1 cellular context compared by ENCODE assay signal in the genomic region with DNA sequence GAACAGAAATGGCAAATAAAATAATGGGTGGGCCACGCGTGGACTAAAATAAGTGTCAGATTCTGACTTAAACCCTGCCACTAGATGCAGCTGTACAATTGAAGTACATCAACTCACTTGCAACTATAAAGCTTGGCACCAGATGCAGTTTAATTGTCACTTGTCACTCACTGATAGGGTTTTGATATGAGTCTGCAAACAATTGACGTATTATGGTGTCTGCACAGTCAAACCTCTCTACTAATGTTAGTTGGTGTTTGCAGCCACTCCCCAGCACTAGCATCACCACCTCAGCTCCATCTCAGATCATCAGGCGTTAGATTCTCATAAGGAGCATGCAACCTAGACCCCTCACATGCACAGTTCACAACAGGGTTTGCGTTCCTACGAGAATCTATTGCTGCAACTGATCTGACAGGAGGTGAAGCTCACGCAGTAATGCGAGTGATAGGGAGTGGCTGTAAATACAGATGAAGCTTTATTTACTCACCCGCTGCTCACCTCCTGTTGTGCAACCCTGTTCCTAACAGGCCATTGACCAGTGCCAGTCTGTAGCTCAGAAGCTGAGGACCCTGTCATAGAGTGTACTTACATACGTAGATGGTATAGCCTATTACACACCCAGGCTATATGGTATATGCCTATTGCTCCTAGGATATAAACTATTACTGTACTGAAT.
TF ChIP-seq lines count a peak whose summit lies in the region.

No MANE protein-coding gene starts in this region.

TF ChIP-seq in HepG2, 621 proteins besides CTCF, POLR2A, EP300 and RAD21 (continued from another document and continues in another):
- TF ChIP-seq, protein P1, sequence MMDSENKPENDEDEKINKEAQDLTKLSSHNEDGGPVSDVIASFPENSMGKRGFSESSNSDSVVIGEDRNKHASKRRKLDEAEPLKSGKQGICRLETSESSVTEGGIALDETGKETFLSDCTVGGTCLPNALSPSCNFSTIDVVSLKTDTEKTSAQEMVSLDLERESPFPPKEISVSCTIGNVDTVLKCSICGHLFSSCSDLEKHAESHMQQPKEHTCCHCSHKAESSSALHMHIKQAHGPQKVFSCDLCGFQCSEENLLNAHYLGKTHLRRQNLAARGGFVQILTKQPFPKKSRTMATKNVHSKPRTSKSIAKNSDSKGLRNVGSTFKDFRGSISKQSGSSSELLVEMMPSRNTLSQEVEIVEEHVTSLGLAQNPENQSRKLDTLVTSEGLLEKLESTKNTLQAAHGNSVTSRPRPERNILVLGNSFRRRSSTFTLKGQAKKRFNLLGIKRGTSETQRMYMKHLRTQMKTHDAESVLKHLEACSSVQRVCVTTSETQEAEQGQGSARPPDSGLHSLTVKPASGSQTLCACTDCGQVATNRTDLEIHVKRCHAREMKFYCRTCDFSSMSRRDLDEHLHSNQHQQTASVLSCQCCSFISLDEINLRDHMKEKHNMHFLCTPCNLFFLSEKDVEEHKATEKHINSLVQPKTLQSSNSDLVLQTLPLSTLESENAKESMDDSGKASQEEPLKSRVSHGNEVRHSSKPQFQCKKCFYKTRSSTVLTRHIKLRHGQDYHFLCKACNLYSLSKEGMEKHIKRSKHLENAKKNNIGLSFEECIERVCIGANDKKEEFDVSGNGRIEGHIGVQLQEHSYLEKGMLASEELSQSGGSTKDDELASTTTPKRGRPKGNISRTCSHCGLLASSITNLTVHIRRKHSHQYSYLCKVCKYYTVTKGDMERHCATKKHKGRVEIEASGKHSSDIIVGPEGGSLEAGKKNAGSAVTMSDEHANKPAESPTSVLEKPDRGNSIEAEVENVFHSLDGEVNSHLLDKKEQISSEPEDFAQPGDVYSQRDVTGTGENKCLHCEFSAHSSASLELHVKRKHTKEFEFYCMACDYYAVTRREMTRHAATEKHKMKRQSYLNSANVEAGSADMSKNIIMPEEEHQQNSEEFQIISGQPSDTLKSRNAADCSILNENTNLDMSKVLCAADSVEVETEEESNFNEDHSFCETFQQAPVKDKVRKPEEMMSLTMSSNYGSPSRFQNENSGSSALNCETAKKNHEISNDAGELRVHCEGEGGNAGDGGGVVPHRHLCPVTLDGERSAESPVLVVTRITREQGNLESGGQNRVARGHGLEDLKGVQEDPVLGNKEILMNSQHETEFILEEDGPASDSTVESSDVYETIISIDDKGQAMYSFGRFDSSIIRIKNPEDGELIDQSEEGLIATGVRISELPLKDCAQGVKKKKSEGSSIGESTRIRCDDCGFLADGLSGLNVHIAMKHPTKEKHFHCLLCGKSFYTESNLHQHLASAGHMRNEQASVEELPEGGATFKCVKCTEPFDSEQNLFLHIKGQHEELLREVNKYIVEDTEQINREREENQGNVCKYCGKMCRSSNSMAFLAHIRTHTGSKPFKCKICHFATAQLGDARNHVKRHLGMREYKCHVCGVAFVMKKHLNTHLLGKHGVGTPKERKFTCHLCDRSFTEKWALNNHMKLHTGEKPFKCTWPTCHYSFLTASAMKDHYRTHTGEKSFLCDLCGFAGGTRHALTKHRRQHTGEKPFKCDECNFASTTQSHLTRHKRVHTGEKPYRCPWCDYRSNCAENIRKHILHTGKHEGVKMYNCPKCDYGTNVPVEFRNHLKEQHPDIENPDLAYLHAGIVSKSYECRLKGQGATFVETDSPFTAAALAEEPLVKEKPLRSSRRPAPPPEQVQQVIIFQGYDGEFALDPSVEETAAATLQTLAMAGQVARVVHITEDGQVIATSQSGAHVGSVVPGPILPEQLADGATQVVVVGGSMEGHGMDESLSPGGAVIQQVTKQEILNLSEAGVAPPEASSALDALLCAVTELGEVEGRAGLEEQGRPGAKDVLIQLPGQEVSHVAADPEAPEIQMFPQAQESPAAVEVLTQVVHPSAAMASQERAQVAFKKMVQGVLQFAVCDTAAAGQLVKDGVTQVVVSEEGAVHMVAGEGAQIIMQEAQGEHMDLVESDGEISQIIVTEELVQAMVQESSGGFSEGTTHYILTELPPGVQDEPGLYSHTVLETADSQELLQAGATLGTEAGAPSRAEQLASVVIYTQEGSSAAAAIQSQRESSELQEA (CRISPR knock-in tag; IDR thresholded peaks at IDR 0.05; ENCODE audit: not compliant biosample characterization): no peak
- TF ChIP-seq ESRRA (CRISPR knock-in tag; IDR thresholded peaks at IDR 0.05; ENCODE audit: low read depth) (no peak), NFRKB (IDR thresholded peaks at IDR 0.05) (no peak), ZNF792 (CRISPR knock-in tag; IDR thresholded peaks at IDR 0.05) (peak; percentile 88; the same call in 1 of the 2 replicates), ARID2 (CRISPR knock-in tag; IDR thresholded peaks at IDR 0.05; ENCODE audit: borderline replicate concordance) (no peak), ZNF530 (CRISPR knock-in tag; IDR thresholded peaks at IDR 0.05; ENCODE audit: low read depth) (no peak), ZNF263 (CRISPR knock-in tag; IDR thresholded peaks at IDR 0.05) (no peak), HMGA1 (CRISPR knock-in tag; conservative IDR thresholded peaks at IDR 0.05) (no peak), KLF9 (CRISPR knock-in tag; IDR thresholded peaks at IDR 0.05; ENCODE audit: low read depth) (no peak), DR1 (CRISPR knock-in tag; IDR thresholded peaks at IDR 0.05) (no peak), NKX3-1 (CRISPR knock-in tag; IDR thresholded peaks at IDR 0.05) (no peak), SP140L (CRISPR knock-in tag; IDR thresholded peaks at IDR 0.05; ENCODE audit: borderline replicate concordance) (no peak), MATR3 (CRISPR knock-in tag; IDR thresholded peaks at IDR 0.05) (no peak), ZNF501 (CRISPR knock-in tag; IDR thresholded peaks at IDR 0.05) (0 out of 2 replicates have a peak, but pooled peaks have one; percentile 29), HOXA5 (CRISPR knock-in tag; IDR thresholded peaks at IDR 0.05) (0 out of 2 replicates have a peak, but pooled peaks have one; percentile 83), ZNF264 (CRISPR knock-in tag; IDR thresholded peaks at IDR 0.05) (peak; percentile 71; the same call in 1 of the 2 replicates), HNRNPK (IDR thresholded peaks at IDR 0.05; ENCODE audit: low read depth, low read length, poor library complexity, severe bottlenecking) (no peak), EEA1 (CRISPR knock-in tag; IDR thresholded peaks at IDR 0.05; ENCODE audit: borderline replicate concordance) (no peak), IKZF1 (IDR thresholded peaks at IDR 0.05) (no peak), SIX1 (CRISPR knock-in tag; IDR thresholded peaks at IDR 0.05; ENCODE audit: borderline replicate concordance) (peak; percentile 35; the same call in 1 of the 2 replicates), NFKB2 (CRISPR knock-in tag; IDR thresholded peaks at IDR 0.05; ENCODE audit: borderline replicate concordance) (no peak), ZNF773 (CRISPR knock-in tag; IDR thresholded peaks at IDR 0.05; ENCODE audit: borderline replicate concordance) (no peak), ZNF678 (CRISPR knock-in tag; IDR thresholded peaks at IDR 0.05) (no peak), AGO2 (optimal IDR thresholded peaks at IDR 0.05; ENCODE audit: low read depth, low read length) (no peak), NRL (CRISPR knock-in tag; IDR thresholded peaks at IDR 0.05; ENCODE audit: borderline replicate concordance) (no peak), REXO4 (CRISPR knock-in tag; IDR thresholded peaks at IDR 0.05; ENCODE audit: borderline replicate concordance) (no peak), ZNF101 (CRISPR knock-in tag; IDR thresholded peaks at IDR 0.05; ENCODE audit: borderline replicate concordance, low read depth) (no peak), REL (CRISPR knock-in tag; conservative IDR thresholded peaks at IDR 0.05) (no peak), ZSCAN9 (CRISPR knock-in tag; IDR thresholded peaks at IDR 0.05; ENCODE audit: borderline replicate concordance) (0 out of 2 replicates have a peak, but pooled peaks have one; percentile 26), ZNF713 (CRISPR knock-in tag; IDR thresholded peaks at IDR 0.05) (no peak), TEAD2 (CRISPR knock-in tag; IDR thresholded peaks at IDR 0.05) (no peak), ZNF224 (CRISPR knock-in tag; IDR thresholded peaks at IDR 0.05) (no peak), GATAD2A (CRISPR knock-in tag; IDR thresholded peaks at IDR 0.05) (peak; percentile 95), ZNF24 (IDR thresholded peaks at IDR 0.05) (no peak)
- TF ChIP-seq, protein P2, sequence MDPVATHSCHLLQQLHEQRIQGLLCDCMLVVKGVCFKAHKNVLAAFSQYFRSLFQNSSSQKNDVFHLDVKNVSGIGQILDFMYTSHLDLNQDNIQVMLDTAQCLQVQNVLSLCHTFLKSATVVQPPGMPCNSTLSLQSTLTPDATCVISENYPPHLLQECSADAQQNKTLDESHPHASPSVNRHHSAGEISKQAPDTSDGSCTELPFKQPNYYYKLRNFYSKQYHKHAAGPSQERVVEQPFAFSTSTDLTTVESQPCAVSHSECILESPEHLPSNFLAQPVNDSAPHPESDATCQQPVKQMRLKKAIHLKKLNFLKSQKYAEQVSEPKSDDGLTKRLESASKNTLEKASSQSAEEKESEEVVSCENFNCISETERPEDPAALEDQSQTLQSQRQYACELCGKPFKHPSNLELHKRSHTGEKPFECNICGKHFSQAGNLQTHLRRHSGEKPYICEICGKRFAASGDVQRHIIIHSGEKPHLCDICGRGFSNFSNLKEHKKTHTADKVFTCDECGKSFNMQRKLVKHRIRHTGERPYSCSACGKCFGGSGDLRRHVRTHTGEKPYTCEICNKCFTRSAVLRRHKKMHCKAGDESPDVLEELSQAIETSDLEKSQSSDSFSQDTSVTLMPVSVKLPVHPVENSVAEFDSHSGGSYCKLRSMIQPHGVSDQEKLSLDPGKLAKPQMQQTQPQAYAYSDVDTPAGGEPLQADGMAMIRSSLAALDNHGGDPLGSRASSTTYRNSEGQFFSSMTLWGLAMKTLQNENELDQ (CRISPR knock-in tag; IDR thresholded peaks at IDR 0.05; ENCODE audit: borderline replicate concordance): no peak
- TF ChIP-seq, protein P3, sequence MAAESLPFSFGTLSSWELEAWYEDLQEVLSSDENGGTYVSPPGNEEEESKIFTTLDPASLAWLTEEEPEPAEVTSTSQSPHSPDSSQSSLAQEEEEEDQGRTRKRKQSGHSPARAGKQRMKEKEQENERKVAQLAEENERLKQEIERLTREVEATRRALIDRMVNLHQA (CRISPR knock-in tag; IDR thresholded peaks at IDR 0.05): no peak
- TF ChIP-seq, protein P4, sequence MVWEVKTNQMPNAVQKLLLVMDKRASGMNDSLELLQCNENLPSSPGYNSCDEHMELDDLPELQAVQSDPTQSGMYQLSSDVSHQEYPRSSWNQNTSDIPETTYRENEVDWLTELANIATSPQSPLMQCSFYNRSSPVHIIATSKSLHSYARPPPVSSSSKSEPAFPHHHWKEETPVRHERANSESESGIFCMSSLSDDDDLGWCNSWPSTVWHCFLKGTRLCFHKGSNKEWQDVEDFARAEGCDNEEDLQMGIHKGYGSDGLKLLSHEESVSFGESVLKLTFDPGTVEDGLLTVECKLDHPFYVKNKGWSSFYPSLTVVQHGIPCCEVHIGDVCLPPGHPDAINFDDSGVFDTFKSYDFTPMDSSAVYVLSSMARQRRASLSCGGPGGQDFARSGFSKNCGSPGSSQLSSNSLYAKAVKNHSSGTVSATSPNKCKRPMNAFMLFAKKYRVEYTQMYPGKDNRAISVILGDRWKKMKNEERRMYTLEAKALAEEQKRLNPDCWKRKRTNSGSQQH (CRISPR knock-in tag; IDR thresholded peaks at IDR 0.05; ENCODE audit: low read depth): no peak
- TF ChIP-seq, protein P5, sequence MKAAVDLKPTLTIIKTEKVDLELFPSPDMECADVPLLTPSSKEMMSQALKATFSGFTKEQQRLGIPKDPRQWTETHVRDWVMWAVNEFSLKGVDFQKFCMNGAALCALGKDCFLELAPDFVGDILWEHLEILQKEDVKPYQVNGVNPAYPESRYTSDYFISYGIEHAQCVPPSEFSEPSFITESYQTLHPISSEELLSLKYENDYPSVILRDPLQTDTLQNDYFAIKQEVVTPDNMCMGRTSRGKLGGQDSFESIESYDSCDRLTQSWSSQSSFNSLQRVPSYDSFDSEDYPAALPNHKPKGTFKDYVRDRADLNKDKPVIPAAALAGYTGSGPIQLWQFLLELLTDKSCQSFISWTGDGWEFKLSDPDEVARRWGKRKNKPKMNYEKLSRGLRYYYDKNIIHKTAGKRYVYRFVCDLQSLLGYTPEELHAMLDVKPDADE (CRISPR knock-in tag; IDR thresholded peaks at IDR 0.05): no peak
- TF ChIP-seq, protein P6, sequence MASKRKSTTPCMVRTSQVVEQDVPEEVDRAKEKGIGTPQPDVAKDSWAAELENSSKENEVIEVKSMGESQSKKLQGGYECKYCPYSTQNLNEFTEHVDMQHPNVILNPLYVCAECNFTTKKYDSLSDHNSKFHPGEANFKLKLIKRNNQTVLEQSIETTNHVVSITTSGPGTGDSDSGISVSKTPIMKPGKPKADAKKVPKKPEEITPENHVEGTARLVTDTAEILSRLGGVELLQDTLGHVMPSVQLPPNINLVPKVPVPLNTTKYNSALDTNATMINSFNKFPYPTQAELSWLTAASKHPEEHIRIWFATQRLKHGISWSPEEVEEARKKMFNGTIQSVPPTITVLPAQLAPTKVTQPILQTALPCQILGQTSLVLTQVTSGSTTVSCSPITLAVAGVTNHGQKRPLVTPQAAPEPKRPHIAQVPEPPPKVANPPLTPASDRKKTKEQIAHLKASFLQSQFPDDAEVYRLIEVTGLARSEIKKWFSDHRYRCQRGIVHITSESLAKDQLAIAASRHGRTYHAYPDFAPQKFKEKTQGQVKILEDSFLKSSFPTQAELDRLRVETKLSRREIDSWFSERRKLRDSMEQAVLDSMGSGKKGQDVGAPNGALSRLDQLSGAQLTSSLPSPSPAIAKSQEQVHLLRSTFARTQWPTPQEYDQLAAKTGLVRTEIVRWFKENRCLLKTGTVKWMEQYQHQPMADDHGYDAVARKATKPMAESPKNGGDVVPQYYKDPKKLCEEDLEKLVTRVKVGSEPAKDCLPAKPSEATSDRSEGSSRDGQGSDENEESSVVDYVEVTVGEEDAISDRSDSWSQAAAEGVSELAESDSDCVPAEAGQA (IDR thresholded peaks at IDR 0.05; ENCODE audit: low read depth): no peak; the same call in 1 of the 2 replicates
- TF ChIP-seq, protein P6 (CRISPR knock-in tag; IDR thresholded peaks at IDR 0.05; ENCODE audit: borderline replicate concordance): no peak
